Comparison of ENCODE assay signal across 16 cellular contexts in the genomic region with DNA sequence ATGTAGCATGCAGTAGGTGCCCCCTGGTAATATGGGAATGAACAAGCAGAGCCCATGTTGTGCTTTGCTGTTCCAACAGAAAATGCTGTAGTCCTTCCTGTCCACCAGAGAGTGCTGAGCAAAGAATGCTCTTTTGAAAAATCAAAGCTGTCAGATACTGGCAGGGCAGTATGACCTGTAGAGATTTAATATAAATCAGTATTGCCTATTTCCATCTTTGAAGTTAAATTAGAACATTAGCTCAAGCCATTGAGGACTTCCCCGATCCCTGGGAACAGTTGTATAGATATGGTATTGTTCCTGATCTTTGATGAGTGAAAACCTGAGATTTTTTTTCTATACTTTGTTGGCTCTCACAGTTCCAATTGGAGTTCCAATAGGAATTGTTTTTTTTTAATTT. TPM values are rescaled to one million over a fixed set of nuclear protein-coding genes. Genes with fewer than 3 reads are reported as not detected.
DNase-seq lines count a peak whose midpoint lies in the region; ATAC-seq and TF ChIP-seq lines count a peak whose summit lies in the region.
"Had no signal": no experiment of that assay in that cellular context is flagged by ENCODE, and none has a peak within 500 bp of the region (broad histone marks: within the 10 kb centered on the region; RNA-seq: fewer than 3 reads in every experiment).

No MANE protein-coding gene starts in this region.

- peaks cover 6% of the 10 kb centered on the region for H3K9me1 ChIP-seq in IMR-90 (ENCODE audit: insufficient read depth, low read length)

- peak overlapping the region; percentile 69; the same call in 1 of the 2 replicates for H3K18ac ChIP-seq in IMR-90 (ENCODE audit: low read depth, low read length)

- no peak overlapping the region; the same call in 1 of the 2 replicates for H4K5ac ChIP-seq in IMR-90 (ENCODE audit: low read depth, low read length)

- CTCF ChIA-PET in IMR-90 (lab: Yijun Ruan, JAX): interaction anchor here (0.7 to 1.3 kb wide), 2 partner anchors 170 to 799 kb away, joined by 3 to 4 read pairs; no protein-coding TSS in a partner anchor

- H2BK5ac ChIP-seq in IMR-90 (ENCODE audit: low read depth, low read length, poor library complexity, severe bottlenecking): peak overlapping the region; percentile 75

- no peak overlapping the region for H3K56ac ChIP-seq in IMR-90 (ENCODE audit: extremely low read depth, insufficient read depth, low read length)

- in situ Hi-C loops in IMR-90 (cut with MboI; ENCODE audit: low sequenced_read_pairs): no loop called here

- peak overlapping the region; percentile 81; the same call in 2 of the 3 replicates for H2BK15ac ChIP-seq in IMR-90 (ENCODE audit: low read depth, low read length)

- H4K8ac ChIP-seq in IMR-90 (ENCODE audit: low read depth in 2 of 2, low read length in 2 of 2): peak overlapping the region in 1 of 2 experiments; percentile 72; a peak in 2 of 4 replicates

- H2AK9ac ChIP-seq in IMR-90 (replicated peaks; ENCODE audit: low read depth, low read length, poor library complexity): no peak overlapping the region

- H3K4me2 ChIP-seq in IMR-90 (ENCODE audit: low read depth, low read length): no peak overlapping the region
- H3K4me2 ChIP-seq: GM23338 had no signal

- WGBS in IMR-90 (ENCODE audit: extremely low coverage in 2 of 2, insufficient read length in 1 of 2), 2 experiments: no CpG with 5 or more reads among the region's 1 CpG

- no peaks in the 10 kb centered on the region for H3K27me3 Mint-ChIP-seq in osteocyte (ENCODE audit: unreplicated experiment)

- no peak for TF ChIP-seq POLR2A in IMR-90 (IDR thresholded peaks at IDR 0.05; ENCODE audit: low read depth, low read length)

- intact Hi-C loops in IMR-90 (cut with micrococcal nuclease): no loop called here

- H3K9me3 ChIP-seq in IMR-90 (ENCODE audit: control insufficient read depth, insufficient read depth, low read length): no peaks in the 10 kb centered on the region
- H3K9me3 ChIP-seq: Caco-2 had no signal

- peaks cover 20 to 42% of the 10 kb centered on the region in 2 experiments for H3K79me1 ChIP-seq in IMR-90 (ENCODE audit: low read depth in 1 of 2, low read length in 2 of 2)

- peak overlapping the region; percentile 88; the same call in 1 of the 2 replicates for H3K4ac ChIP-seq in IMR-90 (ENCODE audit: low read depth, low read length)

- H2AFZ ChIP-seq in IMR-90 (replicated peaks; ENCODE audit: low read length, poor library complexity): no peak overlapping the region
- H2AFZ ChIP-seq: GM23338 had no signal

- peak overlapping the region; percentile 67; the same call in 1 of the 2 replicates for H4K91ac ChIP-seq in IMR-90 (ENCODE audit: insufficient read depth, low read depth, low read length)

- peaks cover 4% of the 10 kb centered on the region for H3K36me3 ChIP-seq in IMR-90 (ENCODE audit: control insufficient read depth, insufficient read depth, low read length)

- peaks cover 17% of the 10 kb centered on the region for H3K4me1 ChIP-seq in IMR-90 (ENCODE audit: control insufficient read depth, insufficient read depth, low read length)
- H3K4me1 ChIP-seq: Caco-2 had no signal

- H3K27me3 ChIP-seq in IMR-90 (ENCODE audit: control insufficient read depth, insufficient read depth, low read length): no peaks in the 10 kb centered on the region

- no peak overlapping the region for H3K4me3 ChIP-seq in IMR-90 (ENCODE audit: insufficient read depth, low read depth, low read length)
- H3K4me3 ChIP-seq: GM23338 had no signal

- H3K36me3 Mint-ChIP-seq in osteocyte (ENCODE audit: unreplicated experiment): peaks cover 12% of the 10 kb centered on the region
- H3K36me3 Mint-ChIP-seq: CD4-positive, CD25-positive, alpha-beta regulatory T cell had no signal

- TF ChIP-seq RAD21 in IMR-90 (IDR thresholded peaks at IDR 0.05; ENCODE audit: low read length): no peak

- peak overlapping the region; percentile 69 for H2BK20ac ChIP-seq in IMR-90 (ENCODE audit: low read depth, low read length)

- no peak for DNase-seq in IMR-90
- no peak for DNase-seq in osteocyte (ENCODE audit: extremely low spot score, unreplicated experiment)
- DNase-seq in KG1 (lab: John Stamatoyannopoulos, UW): no peak
- DNase-seq: C1 segment of cervical spinal cord; Caco-2; CD4-positive, CD25-positive, alpha-beta regulatory T cell; GDM1; H7; KBM-7 had no signal

- 0 out of 2 replicates have a peak overlapping the region, but pooled peaks have one; percentile 45 for H3K23ac ChIP-seq in IMR-90 (ENCODE audit: low read depth, low read length)

- no TSS peak for BruUV-seq in IMR-90 (replicated peaks; lab: Mats Ljungman, UMichigan)

- H4K20me1 ChIP-seq in IMR-90 (ENCODE audit: insufficient read depth, low read length): no peaks in the 10 kb centered on the region

- no peak overlapping the region for H3K27ac ChIP-seq in IMR-90 (ENCODE audit: insufficient read depth, low read length)
- H3K27ac ChIP-seq: HL-60 had no signal

- no peak overlapping the region for H3K4me3 Mint-ChIP-seq in osteocyte (ENCODE audit: unreplicated experiment)
- H3K4me3 Mint-ChIP-seq: B cell; CD4-positive, CD25-positive, alpha-beta regulatory T cell; GM23338 had no signal

- H2BK120ac ChIP-seq in IMR-90 (ENCODE audit: low read depth, low read length): peak overlapping the region; percentile 53

- peaks cover 40% of the 10 kb centered on the region for H3K4me1 Mint-ChIP-seq in osteocyte (ENCODE audit: unreplicated experiment)
- H3K4me1 Mint-ChIP-seq: B cell had no signal

- peak overlapping the region; percentile 69; the same call in 1 of the 2 replicates for H3K14ac ChIP-seq in IMR-90 (replicated peaks; ENCODE audit: low read depth, low read length)

- peak overlapping the region; percentile 69 for H3K27ac Mint-ChIP-seq in osteocyte (ENCODE audit: unreplicated experiment)
- H3K27ac Mint-ChIP-seq: B cell; CD4-positive, CD25-positive, alpha-beta regulatory T cell; GM23338 had no signal

- no peak overlapping the region for H2AK5ac ChIP-seq in IMR-90 (ENCODE audit: low read depth, low read length)

- ATAC-seq in IMR-90 (ENCODE audit: low read depth) (no peak), SK-N-SH treated with all-trans-retinoic acid at 6 μM for 48 hours (0 out of 3 replicates have a peak, but pooled peaks have one; percentile 12), HG03354 (IDR thresholded peaks at IDR 0.05; ENCODE audit: poor library complexity, severe bottlenecking, unreplicated experiment) (no peak), HG02938 (IDR thresholded peaks at IDR 0.05; ENCODE audit: unreplicated experiment) (no peak)
- ATAC-seq: GM23338, HCT116 had no signal

- no peaks in the 10 kb centered on the region for H3K9me3 Mint-ChIP-seq in osteocyte (ENCODE audit: unreplicated experiment)
- H3K9me3 Mint-ChIP-seq: GM23338 had no signal

- dilution Hi-C loops in IMR-90 (cut with HindIII; ENCODE audit: low sequenced_read_pairs, unreplicated experiment): no loop called here

- no peak for TF ChIP-seq CTCF in IMR-90 (conservative IDR thresholded peaks at IDR 0.05; ENCODE audit: low read depth, low read length)
- peak; percentile 6 for TF ChIP-seq CTCF in osteocyte (IDR thresholded peaks at IDR 0.05)

- no peak overlapping the region for H3K9ac ChIP-seq in IMR-90 (ENCODE audit: low read depth, low read length)

- POLR2A ChIA-PET in IMR-90 (lab: Charles Lee; ENCODE audit: unreplicated experiment): no interaction called here

TF ChIP-seq in IMR-90, 13 proteins besides CTCF, POLR2A, EP300 and RAD21 (continues in another document):
- TF ChIP-seq CEBPB (IDR thresholded peaks at IDR 0.05; ENCODE audit: low read depth, low read length): no peak
- TF ChIP-seq, protein P1, sequence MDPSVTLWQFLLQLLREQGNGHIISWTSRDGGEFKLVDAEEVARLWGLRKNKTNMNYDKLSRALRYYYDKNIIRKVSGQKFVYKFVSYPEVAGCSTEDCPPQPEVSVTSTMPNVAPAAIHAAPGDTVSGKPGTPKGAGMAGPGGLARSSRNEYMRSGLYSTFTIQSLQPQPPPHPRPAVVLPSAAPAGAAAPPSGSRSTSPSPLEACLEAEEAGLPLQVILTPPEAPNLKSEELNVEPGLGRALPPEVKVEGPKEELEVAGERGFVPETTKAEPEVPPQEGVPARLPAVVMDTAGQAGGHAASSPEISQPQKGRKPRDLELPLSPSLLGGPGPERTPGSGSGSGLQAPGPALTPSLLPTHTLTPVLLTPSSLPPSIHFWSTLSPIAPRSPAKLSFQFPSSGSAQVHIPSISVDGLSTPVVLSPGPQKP (IDR thresholded peaks at IDR 0.05; ENCODE audit: borderline replicate concordance, low read depth, low read length): no peak
- TF ChIP-seq RFX5 (IDR thresholded peaks at IDR 0.05; ENCODE audit: low read depth, low read length): no peak
- no peak for TF ChIP-seq MXI1 (IDR thresholded peaks at IDR 0.05; ENCODE audit: borderline replicate concordance, low read depth, low read length)
- no peak for TF ChIP-seq MAZ (IDR thresholded peaks at IDR 0.05; ENCODE audit: borderline replicate concordance, low read depth, low read length)
- no peak for TF ChIP-seq NFE2L2 (IDR thresholded peaks at IDR 0.05; ENCODE audit: low read depth, low read length)

TF ChIP-seq in SK-N-SH treated with all-trans-retinoic acid at 6 μM for 48 hours, 23 proteins besides CTCF, POLR2A, EP300 and RAD21 (continues in another document):
- TF ChIP-seq, protein P2, sequence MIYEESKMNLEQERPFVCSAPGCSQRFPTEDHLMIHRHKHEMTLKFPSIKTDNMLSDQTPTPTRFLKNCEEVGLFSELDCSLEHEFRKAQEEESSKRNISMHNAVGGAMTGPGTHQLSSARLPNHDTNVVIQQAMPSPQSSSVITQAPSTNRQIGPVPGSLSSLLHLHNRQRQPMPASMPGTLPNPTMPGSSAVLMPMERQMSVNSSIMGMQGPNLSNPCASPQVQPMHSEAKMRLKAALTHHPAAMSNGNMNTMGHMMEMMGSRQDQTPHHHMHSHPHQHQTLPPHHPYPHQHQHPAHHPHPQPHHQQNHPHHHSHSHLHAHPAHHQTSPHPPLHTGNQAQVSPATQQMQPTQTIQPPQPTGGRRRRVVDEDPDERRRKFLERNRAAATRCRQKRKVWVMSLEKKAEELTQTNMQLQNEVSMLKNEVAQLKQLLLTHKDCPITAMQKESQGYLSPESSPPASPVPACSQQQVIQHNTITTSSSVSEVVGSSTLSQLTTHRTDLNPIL (CRISPR knock-in tag; IDR thresholded peaks at IDR 0.05; ENCODE audit: low read depth): no peak
- no peak for TF ChIP-seq TCF4 (CRISPR knock-in tag; IDR thresholded peaks at IDR 0.05; ENCODE audit: borderline replicate concordance)
- no peak for TF ChIP-seq CSDC2 (CRISPR knock-in tag; IDR thresholded peaks at IDR 0.05)

RNA-seq across cellular contexts. Expression of a gene that starts 13.0 kb away (rescaled TPM):
- total RNA-seq in IMR-90 (2012; rRNA removed) (48.0 and 48.9 TPM in 2 replicates), osteocyte (23.6 and 26.8 TPM in 2 replicates)
- 75.9 and 84.2 TPM in 2 replicates for polyA plus RNA-seq in IMR-90 (2012; rRNA removed)
- 21.1 and 38.5 TPM in 2 replicates for polyA plus RNA-seq in IMR-90 (2012; cell fraction: cytosol; rRNA removed)
- 29.6 and 115 TPM in 2 replicates for polyA plus RNA-seq in IMR-90 (2012; cell fraction: nucleus; rRNA removed; ENCODE audit: low replicate concordance)

RNA-seq across cellular contexts. Expression of a gene that starts 44.7 kb away (rescaled TPM):
- total RNA-seq in IMR-90 (2012; rRNA removed) (22.2 and 34.7 TPM in 2 replicates), osteocyte (0.18 and 0.19 TPM in 2 replicates)
- polyA plus RNA-seq in IMR-90 (2012; rRNA removed): 5.7 and 8.1 TPM in 2 replicates
- 0.71 and 1.5 TPM in 2 replicates for polyA plus RNA-seq in IMR-90 (2012; cell fraction: cytosol; rRNA removed)
- 2.3 and 18.3 TPM in 2 replicates for polyA plus RNA-seq in IMR-90 (2012; cell fraction: nucleus; rRNA removed; ENCODE audit: low replicate concordance)

Comparison
In these comparisons a context has a peak if more than half of its experiments do, and no peak if none do; other contexts are left out.
1. RNA of a gene that starts 44.7 kb away (total RNA-seq): 22.2 to 34.7 TPM in IMR-90; 0.18 to 0.19 TPM in osteocyte; every median in the first group is over 10 times any median in the second.